ENCODE assay signal across 16 cellular contexts in the genomic region with DNA sequence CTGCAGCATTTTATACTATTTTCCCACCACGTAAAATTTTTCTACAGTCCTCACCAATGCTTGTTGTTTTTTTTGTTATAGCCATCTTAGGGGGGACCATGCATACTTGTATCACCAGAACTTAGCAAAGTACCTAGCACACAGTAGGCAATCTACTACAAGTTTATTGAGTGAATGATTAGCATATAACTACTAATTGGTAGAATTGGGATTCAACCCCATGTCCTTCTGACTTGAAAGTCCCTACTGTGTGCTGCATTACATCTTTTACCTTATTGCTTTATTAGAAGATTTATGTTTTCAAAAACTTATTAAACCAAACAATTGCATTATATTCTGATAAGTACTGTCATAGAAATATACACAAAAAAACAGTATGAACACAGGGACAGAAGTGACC.
DNase-seq lines count a peak whose midpoint lies in the region; ATAC-seq and TF ChIP-seq lines count a peak whose summit lies in the region.
"Had no signal": no experiment of that assay in that cellular context is flagged by ENCODE, and none has a peak within 500 bp of the region (broad histone marks: within the 10 kb centered on the region; RNA-seq: fewer than 3 reads in every experiment).

No MANE protein-coding gene starts in this region.

- no peaks in the 10 kb centered on the region for H3K9me3 ChIP-seq in T-helper 17 cell (ENCODE audit: control insufficient read depth, low read length, poor library complexity, severe bottlenecking)
- H3K9me3 ChIP-seq: HAP-1 had no signal

- peaks cover 14 to 25% of the 10 kb centered on the region in 2 donors for H3K36me3 Mint-ChIP-seq in activated T-cell treated with anti-CD3 and anti-CD28 coated beads, Interleukin-2, amount 50 U/mL, for 72 hours (ENCODE audit: insufficient read depth in 2 of 2)
- H3K36me3 Mint-ChIP-seq in T-helper 17 cell (ENCODE audit: low read depth): peaks cover 24% of the 10 kb centered on the region
- H3K36me3 Mint-ChIP-seq in chondrocyte (ENCODE audit: low read depth): peaks cover 49% of the 10 kb centered on the region

- no peak for TF ChIP-seq CTCF in chondrocyte (IDR thresholded peaks at IDR 0.05)

- H3K27me3 Mint-ChIP-seq in activated T-cell treated with anti-CD3 and anti-CD28 coated beads, Interleukin-2, amount 50 U/mL, for 72 hours (ENCODE audit: low read depth): no peaks in the 10 kb centered on the region
- no peaks in the 10 kb centered on the region for H3K27me3 Mint-ChIP-seq in T-helper 17 cell
- H3K27me3 Mint-ChIP-seq in chondrocyte (ENCODE audit: low read depth): no peaks in the 10 kb centered on the region
- H3K27me3 Mint-ChIP-seq: CD4-positive, alpha-beta memory T cell had no signal

- ATAC-seq in activated T-cell treated with anti-CD3 and anti-CD28 coated beads, Interleukin-2, amount 50 U/mL, for 72 hours (replicated peaks in 1 of 2): no peak
- ATAC-seq in T-helper 17 cell: no peak
- no peak for ATAC-seq in HG03108 (IDR thresholded peaks at IDR 0.05; ENCODE audit: unreplicated experiment)

- H3K4me3 Mint-ChIP-seq in activated T-cell treated with anti-CD3 and anti-CD28 coated beads, Interleukin-2, amount 50 U/mL, for 72 hours: no peak overlapping the region
- no peak overlapping the region for H3K4me3 Mint-ChIP-seq in T-helper 17 cell
- no peak overlapping the region for H3K4me3 Mint-ChIP-seq in chondrocyte (ENCODE audit: unreplicated experiment)
- H3K4me3 Mint-ChIP-seq: CD4-positive, alpha-beta memory T cell; HFFc6 had no signal

- no peaks in the 10 kb centered on the region for H3K9me3 Mint-ChIP-seq in activated T-cell treated with anti-CD3 and anti-CD28 coated beads, Interleukin-2, amount 50 U/mL, for 72 hours
- H3K9me3 Mint-ChIP-seq in chondrocyte (ENCODE audit: low read depth): no peaks in the 10 kb centered on the region
- H3K9me3 Mint-ChIP-seq: CD4-positive, alpha-beta memory T cell; HFFc6 had no signal

- DNase-seq in activated T-cell treated with anti-CD3 and anti-CD28 coated beads, Interleukin-2, amount 50 U/mL, for 72 hours: no peak
- DNase-seq in activated T-cell treated with anti-CD3 and anti-CD28 coated beads, Interleukin-2, amount 50 U/mL, for 48 hours: no peak
- DNase-seq in T-helper 17 cell: no peak
- no peak for DNase-seq in chondrocyte (ENCODE audit: low spot score)
- no peak for DNase-seq in SHP77 (lab: John Stamatoyannopoulos, UW)
- DNase-seq: C1 segment of cervical spinal cord; Calu3; CD4-positive, alpha-beta memory T cell; COR-L47; DMS53; DMS79 treated with DMSO at 0.1 percent for 48 hours; GF-D8; GOT3; HFFc6 had no signal

- H3K27ac Mint-ChIP-seq in activated T-cell treated with anti-CD3 and anti-CD28 coated beads, Interleukin-2, amount 50 U/mL, for 72 hours: peak overlapping the region; percentile 80
- H3K27ac Mint-ChIP-seq in T-helper 17 cell (peak overlapping the region; percentile 82), chondrocyte (ENCODE audit: unreplicated experiment) (peak overlapping the region; percentile 30)
- H3K27ac Mint-ChIP-seq: HFFc6 had no signal

- H3K4me1 Mint-ChIP-seq in activated T-cell treated with anti-CD3 and anti-CD28 coated beads, Interleukin-2, amount 50 U/mL, for 72 hours (ENCODE audit: low read depth): no peaks in the 10 kb centered on the region
- peaks cover 8% of the 10 kb centered on the region for H3K4me1 Mint-ChIP-seq in T-helper 17 cell
- H3K4me1 Mint-ChIP-seq in chondrocyte (ENCODE audit: low read depth): peaks cover 19% of the 10 kb centered on the region

Comparison
In these comparisons a context has a peak if more than half of its experiments do, and no peak if none do; other contexts are left out.
1. H3K27ac Mint-ChIP-seq: peak in every context shown above with its lines; median percentile 82 in T-helper 17 cell; 80 in activated T-cell treated with anti-CD3 and anti-CD28 coated beads, Interleukin-2, amount 50 U/mL, for 72 hours; 30 in chondrocyte.